4 cellular contexts compared by ENCODE assay signal in genomic region chr7:72927791-72928190, GRCh38. TPM values are rescaled to one million over a fixed set of nuclear protein-coding genes. Genes with fewer than 3 reads are reported as not detected.
"Had no signal": no experiment of that assay in that cellular context is flagged by ENCODE, and none has a peak within 500 bp of the region (broad histone marks: within the 10 kb centered on the region; RNA-seq: fewer than 3 reads in every experiment).

No MANE protein-coding gene starts in this region.

RNA-seq across cellular contexts. Expression of gene TRIM74, which starts 41.5 kb away (rescaled TPM):
- total RNA-seq: cerebellum, epithelial cell of proximal tubule, gastrocnemius medialis, left ventricle myocardium inferior had no signal
